Comparison of ENCODE assay signal across 8 cellular contexts in genomic region chr9:137087409-137087925, GRCh38. TPM values are rescaled to one million over a fixed set of nuclear protein-coding genes. Genes with fewer than 3 reads are reported as not detected.
DNase-seq lines count a peak whose midpoint lies in the region; ATAC-seq and TF ChIP-seq lines count a peak whose summit lies in the region.

No MANE protein-coding gene starts in this region.

- H3K4me3 ChIP-seq in OCI-LY7 (ENCODE audit: low read depth, low read length, poor library complexity, severe bottlenecking) (peak overlapping the region; percentile 77), endocrine pancreas (ENCODE audit: control insufficient read depth, insufficient read depth, low read length) (peak overlapping the region; percentile 62), neuronal stem cell (ENCODE audit: low read length in 2 of 2) (peak overlapping the region; percentile 84 to 86)

- POLR2A ChIA-PET in OCI-LY7 (lab: Charles Lee): interaction anchor here (0.9 to 1.6 kb wide), 6 partner anchors 9 to 114 kb away, joined by 3 to 13 read pairs (median 5); partner anchors contain the start of genes SAPCD2, TPRN and UAP1L1

- peak overlapping the region; percentile 67 for H2BK5ac ChIP-seq in neuronal stem cell (ENCODE audit: low read length)

- peak overlapping the region; percentile 52 for H2BK15ac ChIP-seq in neuronal stem cell (ENCODE audit: low read length)

- ATAC-seq in HG03097 (IDR thresholded peaks at IDR 0.05; ENCODE audit: low FRiP score, unreplicated experiment): no peak

- BruUV-seq in OCI-LY7 (replicated peaks; lab: Mats Ljungman, UMichigan): no TSS peak

- H2BK12ac ChIP-seq in neuronal stem cell (ENCODE audit: low read length): no peak overlapping the region

- no peak overlapping the region for H4K91ac ChIP-seq in neuronal stem cell (ENCODE audit: low read depth, low read length, poor library complexity)

- CTCF ChIA-PET in OCI-LY7 (lab: Charles Lee; ENCODE audit: unreplicated experiment): interaction anchor here (1.3 kb wide), 1 partner anchor 19 kb away, joined by 6 read pairs; no protein-coding TSS in a partner anchor

- DNase-seq in NCI-H1092 treated with DMSO at 0.1 percent for 48 hours (lab: John Stamatoyannopoulos, UW) (peak; percentile 9), NCI-H1092 (lab: John Stamatoyannopoulos, UW) (no peak), OCI-LY7 (ENCODE audit: low spot score) (peak; percentile 37), neuronal stem cell (ENCODE audit: low spot score) (no peak), SW480 (ENCODE audit: low spot score) (no peak)
- no peak for DNase-seq in stimulated activated CD4-positive, alpha-beta T cell treated with anti-CD3 and anti-CD28 coated beads, Interleukin-4, amount 100 ng/mL, for 24 hours

- H3K27ac ChIP-seq in OCI-LY7 (ENCODE audit: low read depth, low read length, poor library complexity, severe bottlenecking) (peak overlapping the region; percentile 53), neuronal stem cell (replicated peaks; ENCODE audit: low read length) (no peak overlapping the region)

- peaks cover 3% of the 10 kb centered on the region for H3K79me1 ChIP-seq in neuronal stem cell (ENCODE audit: low read depth, low read length)

- H3K27me3 ChIP-seq in endocrine pancreas (ENCODE audit: control insufficient read depth, insufficient read depth, low read length) (no peaks in the 10 kb centered on the region), neuronal stem cell (ENCODE audit: control insufficient read depth in 3 of 3, insufficient read depth in 3 of 3, low read depth in 1 of 3, low read length in 3 of 3) (peaks cover 2 to 26% (median 15%) of the 10 kb centered on the region in 3 experiments)

- H2AFZ ChIP-seq in OCI-LY7 (ENCODE audit: low read length) (peak overlapping the region; percentile 62), neuronal stem cell (ENCODE audit: low read length) (peak overlapping the region; percentile 97)

- H2BK120ac ChIP-seq in neuronal stem cell (ENCODE audit: low read depth, low read length): no peak overlapping the region

- H3K4ac ChIP-seq in neuronal stem cell (ENCODE audit: low read length): no peak overlapping the region

- H3K36me3 ChIP-seq in OCI-LY7 (ENCODE audit: insufficient read depth, low read length) (peaks cover 8% of the 10 kb centered on the region; the same call in 1 of the 2 replicates), endocrine pancreas (ENCODE audit: control insufficient read depth, insufficient read depth, low read length) (no peaks in the 10 kb centered on the region), neuronal stem cell (replicated peaks in 1 of 2; ENCODE audit: control insufficient read depth in 2 of 2, insufficient read depth in 2 of 2, low read length in 2 of 2) (peaks cover 8 to 30% of the 10 kb centered on the region in 2 donors)

- intact Hi-C loops in OCI-LY7 (cut with micrococcal nuclease; ENCODE audit: unreplicated experiment): loop anchor here (2.0 kb wide), 1 partner anchor 63 kb away; no protein-coding TSS in a partner anchor

- peaks cover 24% of the 10 kb centered on the region for H3K4me1 ChIP-seq in OCI-LY7 (ENCODE audit: insufficient read depth, low read length, poor library complexity, severe bottlenecking)
- H3K4me1 ChIP-seq in endocrine pancreas (ENCODE audit: control insufficient read depth, insufficient read depth, low read length): peaks cover 8% of the 10 kb centered on the region
- peaks cover 10 to 20% of the 10 kb centered on the region in 2 donors for H3K4me1 ChIP-seq in neuronal stem cell (ENCODE audit: control insufficient read depth in 2 of 2, insufficient read depth in 1 of 2, low read depth in 1 of 2, low read length in 2 of 2)

- peak overlapping the region; percentile 91 for H3K18ac ChIP-seq in neuronal stem cell (ENCODE audit: low read length)

- H3K14ac ChIP-seq in neuronal stem cell (ENCODE audit: low read length): peak overlapping the region; percentile 87

- H3K9ac ChIP-seq in endocrine pancreas (ENCODE audit: control insufficient read depth, insufficient read depth, low read length) (peak overlapping the region; percentile 86), neuronal stem cell (ENCODE audit: low read depth, low read length, poor library complexity) (peak overlapping the region; percentile 94)

- no peaks in the 10 kb centered on the region for H3K9me2 ChIP-seq in OCI-LY7 (ENCODE audit: insufficient read depth, low read length)

- H4K20me1 ChIP-seq in OCI-LY7 (ENCODE audit: insufficient read depth, low read length): no peaks in the 10 kb centered on the region

- TF ChIP-seq CTCF in OCI-LY7 (conservative IDR thresholded peaks at IDR 0.05; ENCODE audit: low read length): no peak

- no CpG with 5 or more reads among the region's 22 CpGs for WGBS in neuronal stem cell (ENCODE audit: extremely low coverage in 2 of 2, insufficient read length in 2 of 2, insufficient replicate concordance in 1 of 2), 2 donors

- no peak overlapping the region for H2AK5ac ChIP-seq in neuronal stem cell (ENCODE audit: low read depth, low read length)

- peak overlapping the region; percentile 83 for H3K4me2 ChIP-seq in OCI-LY7 (ENCODE audit: low read length)
- peak overlapping the region; percentile 94 for H3K4me2 ChIP-seq in neuronal stem cell (ENCODE audit: insufficient read depth, low read length, poor library complexity, severe bottlenecking)

- peaks cover 6% of the 10 kb centered on the region; the same call in 1 of the 2 replicates for H3K79me2 ChIP-seq in OCI-LY7 (ENCODE audit: insufficient read depth, low read depth, low read length)

- peak overlapping the region; percentile 45 for H3K23ac ChIP-seq in neuronal stem cell (ENCODE audit: low read depth, low read length, poor library complexity)

- H4K8ac ChIP-seq in neuronal stem cell (ENCODE audit: low read depth, low read length): no peak overlapping the region

- no peaks in the 10 kb centered on the region for H3K9me3 ChIP-seq in OCI-LY7 (ENCODE audit: low read length)
- no peaks in the 10 kb centered on the region for H3K9me3 ChIP-seq in endocrine pancreas (ENCODE audit: control insufficient read depth, low read length)
- no peaks in the 10 kb centered on the region for H3K9me3 ChIP-seq in neuronal stem cell (replicated peaks in 1 of 2; ENCODE audit: control insufficient read depth in 2 of 2, insufficient read depth in 1 of 2, low read depth in 1 of 2, low read length in 2 of 2)

RNA-seq across cellular contexts. Expression of gene MAN1B1, which starts 0.7 kb away (rescaled TPM):
- 22.5 and 32.7 TPM in 2 replicates for total RNA-seq in OCI-LY7 (2014; rRNA removed; shearing (Covaris generic))
- 38.8 and 43.4 TPM in 2 replicates for total RNA-seq in OCI-LY7 (2022)
- polyA plus RNA-seq in neuronal stem cell (2013, experiment 1 of 2): 23.6 TPM
- 22.2 TPM for polyA plus RNA-seq in neuronal stem cell (2013, experiment 2 of 2)

RNA-seq across cellular contexts. Expression of gene UAP1L1, which starts 10.2 kb away (rescaled TPM):
- 5.3 and 5.7 TPM in 2 replicates for total RNA-seq in OCI-LY7 (2014; rRNA removed; shearing (Covaris generic))
- 12.3 and 16.7 TPM in 2 replicates for total RNA-seq in OCI-LY7 (2022)
- polyA plus RNA-seq in neuronal stem cell (2013, experiment 1 of 2): 0.17 TPM
- 0.19 TPM for polyA plus RNA-seq in neuronal stem cell (2013, experiment 2 of 2)

RNA-seq across cellular contexts. Expression of gene SAPCD2, which starts 17.1 kb away (rescaled TPM):
- 65.9 and 74.0 TPM in 2 replicates for total RNA-seq in OCI-LY7 (2014; rRNA removed; shearing (Covaris generic))
- total RNA-seq in OCI-LY7 (2022): 51.4 and 57.2 TPM in 2 replicates
- 15.6 TPM for polyA plus RNA-seq in neuronal stem cell (2013, experiment 1 of 2)
- polyA plus RNA-seq in neuronal stem cell (2013, experiment 2 of 2): 16.0 TPM

RNA-seq across cellular contexts. Expression of gene DPP7, which starts 27.1 kb away (rescaled TPM):
- 173 and 182 TPM in 2 replicates for total RNA-seq in OCI-LY7 (2014; rRNA removed; shearing (Covaris generic))
- total RNA-seq in OCI-LY7 (2022): 154 TPM in 2 replicates
- 34.8 TPM for polyA plus RNA-seq in neuronal stem cell (2013, experiment 1 of 2)
- polyA plus RNA-seq in neuronal stem cell (2013, experiment 2 of 2): 32.9 TPM

RNA-seq across cellular contexts. Expression of gene ENTPD2, which starts 33.6 kb away (rescaled TPM):
- total RNA-seq in OCI-LY7 (2014; rRNA removed; shearing (Covaris generic)): 0.16 TPM in 1 of 2 replicates, not detected in the other
- not detected in 2 replicates for total RNA-seq in OCI-LY7 (2022)
- 0.01 TPM for polyA plus RNA-seq in neuronal stem cell (2013, experiment 1 of 2)
- not detected for polyA plus RNA-seq in neuronal stem cell (2013, experiment 2 of 2)

Comparison
In these comparisons a context has a peak if more than half of its experiments do, and no peak if none do; other contexts are left out.
1. DNase-seq: peak in NCI-H1092 treated with DMSO at 0.1 percent for 48 hours (single experiment) and OCI-LY7 (single experiment); none in NCI-H1092 (single experiment), neuronal stem cell (single experiment), SW480 (single experiment) and stimulated activated CD4-positive, alpha-beta T cell treated with anti-CD3 and anti-CD28 coated beads, Interleukin-4, amount 100 ng/mL, for 24 hours (single experiment).
2. Peak in every context shown above with its lines, with median percentiles within 50 percentile points of each other: H3K4me3 ChIP-seq.